ENCODE assay signal across 1 cellular context in genomic region chr1:44694863-44695478, GRCh38.
TF ChIP-seq lines count a peak whose summit lies in the region.

No MANE protein-coding gene starts in this region.

TF ChIP-seq in HepG2, 621 proteins besides CTCF, POLR2A, EP300 and RAD21:
- TF ChIP-seq MAZ (IDR thresholded peaks at IDR 0.05; ENCODE audit: borderline replicate concordance, low read depth, low read length) (no peak), MAZ (CRISPR knock-in tag; IDR thresholded peaks at IDR 0.05; ENCODE audit: low read depth) (no peak), STAG1 (CRISPR knock-in tag; IDR thresholded peaks at IDR 0.05) (peak; percentile 23), HOXA9 (CRISPR knock-in tag; IDR thresholded peaks at IDR 0.05; ENCODE audit: borderline replicate concordance) (no peak), STAT6 (CRISPR knock-in tag; IDR thresholded peaks at IDR 0.05; ENCODE audit: borderline replicate concordance) (no peak), BCL3 (CRISPR knock-in tag; IDR thresholded peaks at IDR 0.05) (no peak), MXI1 (IDR thresholded peaks at IDR 0.05; ENCODE audit: borderline replicate concordance, low read depth, low read length) (no peak), FOXA1 (IDR thresholded peaks at IDR 0.05) (no peak), FOXA1 (CRISPR knock-in tag; IDR thresholded peaks at IDR 0.05) (peak; percentile 29; the same call in 1 of the 2 replicates), ZNF317 (CRISPR knock-in tag; IDR thresholded peaks at IDR 0.05) (0 out of 2 replicates have a peak, but pooled peaks have one; percentile 17), ZBTB38 (CRISPR knock-in tag; IDR thresholded peaks at IDR 0.05) (no peak), FOXP1 (IDR thresholded peaks at IDR 0.05) (no peak), FOXP1 (CRISPR knock-in tag; IDR thresholded peaks at IDR 0.05) (no peak), SMC3 (IDR thresholded peaks at IDR 0.05; ENCODE audit: low read length) (0 out of 2 replicates have a peak, but pooled peaks have one; percentile 17), SOX13 (IDR thresholded peaks at IDR 0.05) (no peak), SOX13 (CRISPR knock-in tag; conservative IDR thresholded peaks at IDR 0.05 in 1 of 2, IDR thresholded peaks at IDR 0.05 in 1 of 2) (peak in 1 of 2 experiments; percentile 21; a peak in 1 of 4 replicates), ZNF761 (CRISPR knock-in tag; conservative IDR thresholded peaks at IDR 0.05) (no peak), ZBTB39 (CRISPR knock-in tag; IDR thresholded peaks at IDR 0.05) (peak; percentile 93), ZNF879 (CRISPR knock-in tag; IDR thresholded peaks at IDR 0.05) (no peak), RORA (CRISPR knock-in tag; IDR thresholded peaks at IDR 0.05) (no peak), NR0B2 (CRISPR knock-in tag; IDR thresholded peaks at IDR 0.05) (no peak), ONECUT2 (CRISPR knock-in tag; IDR thresholded peaks at IDR 0.05) (0 out of 2 replicates have a peak, but pooled peaks have one; percentile 18), MIER2 (CRISPR knock-in tag; IDR thresholded peaks at IDR 0.05) (no peak), ZNF205 (CRISPR knock-in tag; IDR thresholded peaks at IDR 0.05) (no peak), GLMP (CRISPR knock-in tag; IDR thresholded peaks at IDR 0.05; ENCODE audit: borderline replicate concordance) (no peak), PAF1 (CRISPR knock-in tag; IDR thresholded peaks at IDR 0.05) (no peak), HNF4A (CRISPR knock-in tag; IDR thresholded peaks at IDR 0.05) (peak; percentile 48), ATF1 (CRISPR knock-in tag; IDR thresholded peaks at IDR 0.05) (no peak), ETV5 (CRISPR knock-in tag; IDR thresholded peaks at IDR 0.05; ENCODE audit: borderline replicate concordance) (peak; percentile 24; the same call in 1 of the 2 replicates)
